10 cellular contexts compared by ENCODE assay signal in genomic region chr7:47520408-47520807, GRCh38.
DNase-seq lines count a peak whose midpoint lies in the region; ATAC-seq and TF ChIP-seq lines count a peak whose summit lies in the region.
"Had no signal": no experiment of that assay in that cellular context is flagged by ENCODE, and none has a peak within 500 bp of the region (broad histone marks: within the 10 kb centered on the region; RNA-seq: fewer than 3 reads in every experiment).

No MANE protein-coding gene starts in this region.

- ATAC-seq in body of pancreas, result peak; percentile 33
- ATAC-seq in GM19324 (IDR thresholded peaks at IDR 0.05; ENCODE audit: low FRiP score, unreplicated experiment), result no peak
- no peak for ATAC-seq in HG03025 (IDR thresholded peaks at IDR 0.05; ENCODE audit: low FRiP score, unreplicated experiment)

- H3K9me3 ChIP-seq in body of pancreas (no peaks in the 10 kb centered on the region), skeletal muscle satellite cell (replicated peaks; ENCODE audit: low read length) (no peaks in the 10 kb centered on the region)

- H3K4me1 ChIP-seq in body of pancreas (peaks cover 23% of the 10 kb centered on the region), skeletal muscle satellite cell (ENCODE audit: control insufficient read depth, insufficient read depth, low read length) (peaks cover 34% of the 10 kb centered on the region)

- H3K4me2 ChIP-seq in skeletal muscle satellite cell (ENCODE audit: low read length), result peak overlapping the region; percentile 5

- TF ChIP-seq POLR2A in body of pancreas (IDR thresholded peaks at IDR 0.05), result no peak

- H3K4me3 ChIP-seq in body of pancreas, result no peak overlapping the region
- no peak overlapping the region for H3K4me3 ChIP-seq in skeletal muscle satellite cell (ENCODE audit: low read length)
- H3K4me3 ChIP-seq: dorsolateral prefrontal cortex had no signal

- no peak overlapping the region for H3K27ac ChIP-seq in body of pancreas
- H3K27ac ChIP-seq: dorsolateral prefrontal cortex had no signal

- intact Hi-C loops in body of pancreas (cut with DNase I), result no loop called here

- WGBS in body of pancreas, 2 donors, result 52 to 78% methylated on average over 8 of the region's 8 CpGs

- H3K27me3 ChIP-seq in body of pancreas (no peaks in the 10 kb centered on the region), skeletal muscle satellite cell (ENCODE audit: control insufficient read depth, insufficient read depth, low read length) (no peaks in the 10 kb centered on the region)

- H3K36me3 ChIP-seq in body of pancreas (replicated peaks in 1 of 2; ENCODE audit: insufficient read depth in 1 of 2, low read depth in 2 of 2) (peaks cover 0 to 6% of the 10 kb centered on the region in 2 donors), skeletal muscle satellite cell (ENCODE audit: insufficient read depth, low read length) (peaks cover 43% of the 10 kb centered on the region)

- peak; percentile 90 for DNase-seq in GM03348 (ENCODE audit: low spot score)
- peak in 2 of 4 donors; percentile 46 to 68 for DNase-seq in body of pancreas
- DNase-seq in islet precursor cell, result peak; percentile 75
- DNase-seq in NCI-H345 (lab: John Stamatoyannopoulos, UW), result no peak
- no peak for DNase-seq in NCI-H1048 (lab: John Stamatoyannopoulos, UW)
- DNase-seq: NCI-H510A had no signal

- H3K9ac ChIP-seq in skeletal muscle satellite cell (ENCODE audit: low read depth, low read length), result peak overlapping the region; percentile 62

- TF ChIP-seq CTCF in body of pancreas (IDR thresholded peaks at IDR 0.05), result no peak

Comparison
In these comparisons a context has a peak if more than half of its experiments do, and no peak if none do; other contexts are left out.
1. DNase-seq: peak in GM03348 (single experiment) and islet precursor cell (single experiment); none in NCI-H345 (single experiment) and NCI-H1048 (single experiment).